Comparison of ENCODE assay signal across 13 cellular contexts in the genomic region with DNA sequence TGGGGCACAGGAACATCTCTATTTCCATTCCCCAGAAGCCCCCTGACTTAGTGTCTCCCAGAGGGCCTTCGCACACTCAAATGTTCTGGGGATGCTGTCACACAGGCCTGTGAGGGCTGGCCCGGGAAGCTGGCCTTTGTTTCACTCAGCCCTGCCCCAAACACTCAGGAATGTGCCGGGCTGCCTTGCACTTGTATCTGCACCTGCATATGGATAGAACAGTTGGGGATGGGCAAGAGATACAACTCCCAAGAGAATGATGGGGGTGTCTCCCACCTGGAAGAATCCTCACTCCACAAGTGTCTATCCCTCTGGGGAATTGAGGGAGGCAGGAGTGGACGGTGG. TPM values are rescaled to one million over a fixed set of nuclear protein-coding genes. Genes with fewer than 3 reads are reported as not detected.
"Had no signal": no experiment of that assay in that cellular context is flagged by ENCODE, and none has a peak within 500 bp of the region (broad histone marks: within the 10 kb centered on the region; RNA-seq: fewer than 3 reads in every experiment).

No MANE protein-coding gene starts in this region.

- DNase-seq: activated CD4-positive, alpha-beta memory T cell treated with anti-CD3 and anti-CD28 coated beads, Interleukin-2, amount 10 ng/mL, durations not matched to agents 7 days and 5 days; activated gamma-delta T cell; activated T-cell treated with anti-CD3 and anti-CD28 coated beads, Interleukin-2, amount 50 U/mL, for 48 hours; central memory CD4-positive, alpha-beta T cell; effector CD8-positive, alpha-beta T cell; heart right ventricle; ovary; sigmoid colon; stimulated activated CD4-positive, alpha-beta T cell treated with anti-CD3 and anti-CD28 coated beads, Interleukin-1b, Interleukin-23, amount 100 ng/mL, for 48 hours; T1000 had no signal

- H3K27ac Mint-ChIP-seq: activated naive CD4-positive, alpha-beta T cell treated with anti-CD3 and anti-CD28 coated beads, Interleukin-2, amount 50 U/mL, for 72 hours had no signal

- H3K27me3 ChIP-seq: heart right ventricle, ovary, sigmoid colon, vagina had no signal

- H3K36me3 Mint-ChIP-seq: activated naive CD4-positive, alpha-beta T cell treated with anti-CD3 and anti-CD28 coated beads, Interleukin-2, amount 50 U/mL, for 72 hours had no signal

- H3K36me3 ChIP-seq: ovary had no signal

- H3K4me3 ChIP-seq: heart right ventricle, ovary, sigmoid colon, vagina had no signal

- H3K9me3 Mint-ChIP-seq: activated CD4-positive, alpha-beta memory T cell treated with anti-CD3 and anti-CD28 coated beads, Interleukin-2, amount 10 ng/mL, durations not matched to agents 7 days and 5 days; activated naive CD4-positive, alpha-beta T cell treated with anti-CD3 and anti-CD28 coated beads, Interleukin-2, amount 50 U/mL, for 72 hours had no signal

- ATAC-seq: activated naive CD4-positive, alpha-beta T cell treated with anti-CD3 and anti-CD28 coated beads, Interleukin-2, amount 50 U/mL, for 72 hours; heart right ventricle had no signal

- H3K4me3 Mint-ChIP-seq: activated CD4-positive, alpha-beta memory T cell treated with anti-CD3 and anti-CD28 coated beads, Interleukin-2, amount 10 ng/mL, durations not matched to agents 7 days and 5 days had no signal

- H3K27me3 Mint-ChIP-seq: activated CD4-positive, alpha-beta memory T cell treated with anti-CD3 and anti-CD28 coated beads, Interleukin-2, amount 10 ng/mL, durations not matched to agents 7 days and 5 days had no signal

- H3K9me3 ChIP-seq: heart right ventricle, ovary, sigmoid colon, vagina had no signal

- H3K27ac ChIP-seq: ovary, sigmoid colon, vagina had no signal

RNA-seq across cellular contexts. Expression of a gene that starts 7.1 kb away (rescaled TPM):
- polyA plus RNA-seq: neural cell had no signal
